Comparison of ENCODE assay signal across 12 cellular contexts in the genomic region with DNA sequence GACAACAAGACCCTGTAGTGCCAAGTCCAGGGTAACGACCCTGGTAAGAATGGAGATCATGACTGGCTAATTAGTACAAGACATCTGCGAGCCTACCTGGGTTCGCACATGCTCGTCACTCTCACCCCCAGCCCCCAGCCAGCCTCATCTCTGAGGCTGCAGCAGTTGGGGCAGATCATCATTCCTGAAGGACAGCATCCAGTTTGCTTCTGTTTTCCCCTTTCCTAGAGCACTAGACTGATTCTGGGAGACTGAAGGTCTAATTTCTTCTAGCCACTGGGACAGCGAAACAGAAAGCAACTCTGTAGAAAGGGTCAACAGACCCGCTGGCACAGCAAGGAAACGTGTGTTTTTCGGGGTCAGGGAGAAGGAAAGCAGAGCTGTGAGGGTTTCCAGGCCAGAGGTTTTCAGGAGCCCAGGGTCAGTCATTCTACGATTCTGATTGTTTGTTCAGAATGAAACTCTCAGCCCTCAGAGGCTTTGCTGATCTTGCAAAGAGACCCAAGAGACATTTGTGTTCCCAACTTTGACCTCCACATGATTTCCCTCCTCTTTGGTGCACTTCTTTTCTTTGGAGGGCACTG.
DNase-seq lines count a peak whose midpoint lies in the region; ATAC-seq, FAIRE-seq and TF ChIP-seq lines count a peak whose summit lies in the region.
"Had no signal": no experiment of that assay in that cellular context is flagged by ENCODE, and none has a peak within 500 bp of the region (broad histone marks: within the 10 kb centered on the region; RNA-seq: fewer than 3 reads in every experiment).

No MANE protein-coding gene starts in this region.

- POLR2A ChIA-PET in H1 (lab: Charles Lee; ENCODE audit: partially characterized antibody), result interaction anchor here (1.5 kb wide), 1 partner anchor 14 kb away, joined by 5 read pairs; no protein-coding TSS in a partner anchor

- H3K23me2 ChIP-seq in H1 (ENCODE audit: low read depth, low read length), result no peaks in the 10 kb centered on the region

- H3K18ac ChIP-seq in H1 (ENCODE audit: extremely low read depth, low read length), result peak overlapping the region; percentile 88; the same call in 1 of the 2 replicates

- no peak for TF ChIP-seq RAD21 in H1 (IDR thresholded peaks at IDR 0.05 in 1 of 2, conservative IDR thresholded peaks at IDR 0.05 in 1 of 2; ENCODE audit: low read depth in 2 of 2, low read length in 2 of 2)

- H2BK20ac ChIP-seq in H1 (ENCODE audit: low read length), result peak overlapping the region; percentile 24; the same call in 1 of the 2 replicates

- ATAC-seq in GM19463 (IDR thresholded peaks at IDR 0.05; ENCODE audit: unreplicated experiment) (peak; percentile 67), HG03045 (IDR thresholded peaks at IDR 0.05; ENCODE audit: unreplicated experiment) (peak; percentile 62)
- ATAC-seq: naive thymus-derived CD8-positive, alpha-beta T cell had no signal

- peak overlapping the region; percentile 16; the same call in 1 of the 2 replicates for H2AFZ ChIP-seq in H1 (ENCODE audit: low read length)

- TF ChIP-seq POLR2A in H1 (IDR thresholded peaks at IDR 0.05; ENCODE audit: control extremely low read depth in 1 of 2, low read depth in 2 of 2, low read length in 2 of 2), result no peak
- TF ChIP-seq POLR2A in Peyer's patch (IDR thresholded peaks at IDR 0.05), result no peak

- no peak overlapping the region for H4K5ac ChIP-seq in H1 (ENCODE audit: insufficient read length, low read depth, low read length)

- H3K36me3 ChIP-seq in H1 (ENCODE audit: control insufficient read depth in 2 of 4, insufficient read depth in 4 of 4, low read length in 3 of 4), result no peaks in the 10 kb centered on the region
- H3K36me3 ChIP-seq in Peyer's patch, result no peaks in the 10 kb centered on the region

- H3K14ac ChIP-seq in H1 (ENCODE audit: insufficient read length), result no peak overlapping the region

- H3K79me2 ChIP-seq in H1 (ENCODE audit: control insufficient read depth in 1 of 2, insufficient read depth in 2 of 2, low read length in 2 of 2), result no peaks in the 10 kb centered on the region

- H4K91ac ChIP-seq in H1 (replicated peaks; ENCODE audit: insufficient read length, low read length), result peak overlapping the region; percentile 59

- no peak overlapping the region for H3K4me2 ChIP-seq in H1 (ENCODE audit: insufficient read depth in 1 of 2, low read depth in 2 of 2, low read length in 2 of 2)
- H3K4me2 ChIP-seq: smooth muscle cell had no signal

- no peak overlapping the region for H3K56ac ChIP-seq in H1 (replicated peaks; ENCODE audit: insufficient read length, low read depth, low read length)

- TF ChIP-seq EP300 in H1 (IDR thresholded peaks at IDR 0.05; ENCODE audit: borderline replicate concordance in 1 of 2, low read depth in 2 of 2, low read length in 2 of 2), result no peak

- no peak overlapping the region for H4K8ac ChIP-seq in H1 (ENCODE audit: extremely low read depth, insufficient read depth, low read length)

- DNase-seq in GM10266 (ENCODE audit: extremely low spot score), result peak; percentile 14
- no peak for DNase-seq in H1 (ENCODE audit: low read depth in 1 of 2, low spot score in 2 of 2)
- DNase-seq in activated CD4-positive, alpha-beta T cell treated with anti-CD3 and anti-CD28 coated beads for 48 hours, result no peak
- no peak for DNase-seq in EL
- no peak for DNase-seq in amygdala (lab: John Stamatoyannopoulos, UW)
- no peak for DNase-seq in Peyer's patch
- DNase-seq: dorsolateral prefrontal cortex; H7; naive thymus-derived CD8-positive, alpha-beta T cell had no signal

- H2BK5ac ChIP-seq in H1 (ENCODE audit: low read depth, low read length), result no peak overlapping the region

- H2BK15ac ChIP-seq in H1 (ENCODE audit: low read length), result no peak overlapping the region

- WGBS in H1 (ENCODE audit: extremely low coverage in 1 of 2, insufficient coverage in 1 of 2, insufficient read length in 1 of 2, insufficient replicate concordance in 2 of 2, low coverage in 1 of 2, low lambda C conversion rate in 2 of 2, missing lambda C conversion rate in 1 of 2), 2 experiments, result 94% methylated on average over 9 of the region's 9 CpGs; no CpG with 5 or more reads in 1 of the 2 experiments

- H3K27ac ChIP-seq in H1 (ENCODE audit: low read depth, low read length) (no peak overlapping the region), Peyer's patch (no peak overlapping the region)

- H3K23ac ChIP-seq in H1 (ENCODE audit: insufficient read length), result no peak overlapping the region

- TF ChIP-seq CTCF in GM10266 (IDR thresholded peaks at IDR 0.05; ENCODE audit: control insufficient read depth, insufficient read depth, low read depth, missing control alignments) (no peak), H1 (IDR thresholded peaks at IDR 0.05; ENCODE audit: control extremely low read depth in 1 of 3, insufficient read depth in 1 of 3, low read depth in 1 of 3, low read length in 3 of 3) (no peak), Peyer's patch (IDR thresholded peaks at IDR 0.05) (no peak)

- H3K79me1 ChIP-seq in H1 (ENCODE audit: low read depth, low read length), result no peaks in the 10 kb centered on the region

- CTCF ChIA-PET in H1 (lab: Charles Lee; ENCODE audit: partially characterized antibody), result no interaction called here

- H2BK120ac ChIP-seq in H1 (replicated peaks; ENCODE audit: low read depth, low read length), result peak overlapping the region; percentile 1

- H3K4me3 ChIP-seq in H1 (ENCODE audit: extremely low read depth in 1 of 4, insufficient read depth in 2 of 4, low read depth in 3 of 4, low read length in 4 of 4) (no peak overlapping the region), Peyer's patch (no peak overlapping the region)
- H3K4me3 ChIP-seq: dorsolateral prefrontal cortex, smooth muscle cell had no signal

- no peak overlapping the region for H3K4ac ChIP-seq in H1 (replicated peaks; ENCODE audit: insufficient read length, low read depth, low read length)

- no peak overlapping the region for H3K9ac ChIP-seq in H1 (replicated peaks in 1 of 4; ENCODE audit: extremely low read depth in 1 of 4, low read depth in 3 of 4, low read length in 3 of 4)

- H2AK5ac ChIP-seq in H1 (ENCODE audit: low read depth, low read length), result no peak overlapping the region

- H3K27me3 ChIP-seq in H1 (replicated peaks in 1 of 4; ENCODE audit: control insufficient read depth in 3 of 4, extremely low read depth in 1 of 4, insufficient read depth in 3 of 4, low read length in 3 of 4) (no peaks in the 10 kb centered on the region), Peyer's patch (no peaks in the 10 kb centered on the region)
- H3K27me3 ChIP-seq: dorsolateral prefrontal cortex had no signal

- no peaks in the 10 kb centered on the region for H4K20me1 ChIP-seq in H1 (replicated peaks in 1 of 2; ENCODE audit: control insufficient read depth in 1 of 2, insufficient read depth in 2 of 2, low read length in 2 of 2)

- H3K9me3 ChIP-seq in H1 (ENCODE audit: insufficient read depth in 2 of 2, low read depth in 1 of 2, low read length in 1 of 2) (no peaks in the 10 kb centered on the region), Peyer's patch (no peaks in the 10 kb centered on the region)

- no peak for FAIRE-seq in H1 (lab: Jason Lieb, UNC)

- peak overlapping the region; percentile 71; the same call in 1 of the 2 replicates for H2BK12ac ChIP-seq in H1 (ENCODE audit: low read depth, low read length)

- H3K4me1 ChIP-seq in H1 (replicated peaks in 1 of 4; ENCODE audit: control insufficient read depth in 3 of 4, insufficient read depth in 4 of 4, low read length in 3 of 4) (peaks cover 0 to 11% (median 3%) of the 10 kb centered on the region in 4 experiments; a peak in 5 of 7 replicates), Peyer's patch (no peaks in the 10 kb centered on the region)

TF ChIP-seq in H1, 55 proteins besides CTCF, POLR2A, EP300 and RAD21:
- TF ChIP-seq GABPA (IDR thresholded peaks at IDR 0.05; ENCODE audit: borderline replicate concordance, insufficient read depth, low read length) (no peak), TAF7 (optimal IDR thresholded peaks at IDR 0.05; ENCODE audit: borderline replicate concordance, low read depth, low read length) (no peak), TBP (IDR thresholded peaks at IDR 0.05; ENCODE audit: low read depth, low read length) (no peak), EZH2 (IDR thresholded peaks at IDR 0.05; ENCODE audit: low read depth, low read length, severe bottlenecking) (no peak), FOSL1 (IDR thresholded peaks at IDR 0.05; ENCODE audit: insufficient read depth, low read depth, low read length) (no peak), TAF1 (IDR thresholded peaks at IDR 0.05; ENCODE audit: low read depth, low read length) (no peak), BACH1 (IDR thresholded peaks at IDR 0.05; ENCODE audit: low read length) (no peak), SP4 (IDR thresholded peaks at IDR 0.05; ENCODE audit: low read length) (no peak), CBX8 (IDR thresholded peaks at IDR 0.05; ENCODE audit: borderline replicate concordance, low read depth, low read length) (no peak), CEBPB (IDR thresholded peaks at IDR 0.05; ENCODE audit: low read depth, low read length) (no peak), CHD2 (IDR thresholded peaks at IDR 0.05; ENCODE audit: low read length) (no peak), SP1 (IDR thresholded peaks at IDR 0.05; ENCODE audit: low read depth, low read length) (no peak), RBBP5 (IDR thresholded peaks at IDR 0.05; ENCODE audit: borderline replicate concordance, low read depth, low read length) (no peak), CREB1 (IDR thresholded peaks at IDR 0.05) (no peak), SIX5 (IDR thresholded peaks at IDR 0.05; ENCODE audit: low read depth, low read length) (no peak)
- TF ChIP-seq, protein P1, sequence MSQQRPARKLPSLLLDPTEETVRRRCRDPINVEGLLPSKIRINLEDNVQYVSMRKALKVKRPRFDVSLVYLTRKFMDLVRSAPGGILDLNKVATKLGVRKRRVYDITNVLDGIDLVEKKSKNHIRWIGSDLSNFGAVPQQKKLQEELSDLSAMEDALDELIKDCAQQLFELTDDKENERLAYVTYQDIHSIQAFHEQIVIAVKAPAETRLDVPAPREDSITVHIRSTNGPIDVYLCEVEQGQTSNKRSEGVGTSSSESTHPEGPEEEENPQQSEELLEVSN (IDR thresholded peaks at IDR 0.05), result no peak
- TF ChIP-seq, protein P2, sequence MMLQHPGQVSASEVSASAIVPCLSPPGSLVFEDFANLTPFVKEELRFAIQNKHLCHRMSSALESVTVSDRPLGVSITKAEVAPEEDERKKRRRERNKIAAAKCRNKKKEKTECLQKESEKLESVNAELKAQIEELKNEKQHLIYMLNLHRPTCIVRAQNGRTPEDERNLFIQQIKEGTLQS (IDR thresholded peaks at IDR 0.05; ENCODE audit: insufficient read depth, low read depth, low read length), result no peak
TF ChIP-seq in H1: peak in this region for 0.
